Comparison of ENCODE assay signal across 3 cellular contexts in genomic region chr14:102926840-102927239, GRCh38. TPM values are rescaled to one million over a fixed set of nuclear protein-coding genes. Genes with fewer than 3 reads are reported as not detected.
"Had no signal": no experiment of that assay in that cellular context is flagged by ENCODE, and none has a peak within 500 bp of the region (broad histone marks: within the 10 kb centered on the region; RNA-seq: fewer than 3 reads in every experiment).

No MANE protein-coding gene starts in this region.

RNA-seq across cellular contexts. Expression of gene AMN, which starts 4.4 kb away (rescaled TPM):
- total RNA-seq: left ventricle myocardium inferior, occipital lobe, psoas muscle had no signal
